Comparison of ENCODE assay signal across 9 cellular contexts in genomic region chr12:47783024-47783755, GRCh38. TPM values are rescaled to one million over a fixed set of nuclear protein-coding genes. Genes with fewer than 3 reads are reported as not detected.
DNase-seq lines count a peak whose midpoint lies in the region; ATAC-seq and TF ChIP-seq lines count a peak whose summit lies in the region.
"Had no signal": no experiment of that assay in that cellular context is flagged by ENCODE, and none has a peak within 500 bp of the region (broad histone marks: within the 10 kb centered on the region; RNA-seq: fewer than 3 reads in every experiment).

No MANE protein-coding gene starts in this region.

- H3K27me3 Mint-ChIP-seq in activated CD4-positive, alpha-beta T cell treated with anti-CD3 and anti-CD28 coated beads, Interleukin-2, amount 10 ng/mL, durations not matched to agents 7 days and 5 days, result no peaks in the 10 kb centered on the region

- no peak overlapping the region for H3K4me3 ChIP-seq in mammary epithelial cell (replicated peaks in 1 of 3; ENCODE audit: insufficient read depth in 1 of 3, low read depth in 2 of 3, low read length in 3 of 3)
- H3K4me3 ChIP-seq: smooth muscle cell had no signal

- no peaks in the 10 kb centered on the region for H3K9me3 ChIP-seq in mammary epithelial cell (replicated peaks; ENCODE audit: insufficient read depth, low read length)

- H3K79me2 ChIP-seq in mammary epithelial cell (ENCODE audit: insufficient read depth, low read length), result no peaks in the 10 kb centered on the region

- WGBS in mammary epithelial cell (ENCODE audit: low coverage, missing lambda C conversion rate), result 73% methylated on average over 8 of the region's 17 CpGs

- in situ Hi-C loops in mammary epithelial cell (cut with MboI; ENCODE audit: low sequenced_read_pairs in 2 of 2), result no loop called here

- no peaks in the 10 kb centered on the region for H4K20me1 ChIP-seq in mammary epithelial cell (ENCODE audit: insufficient read depth, low read length)

- TSS peak; percentile 48 for BruUV-seq in mammary epithelial cell (replicated peaks; lab: Mats Ljungman, UMichigan)

- H3K4me3 Mint-ChIP-seq in activated CD4-positive, alpha-beta T cell treated with anti-CD3 and anti-CD28 coated beads, Interleukin-2, amount 10 ng/mL, durations not matched to agents 7 days and 5 days, result no peak overlapping the region
- H3K4me3 Mint-ChIP-seq in stimulated activated effector memory CD8-positive, alpha-beta T cell treated with anti-CD3 and anti-CD28 coated beads, Interleukin-12 subunit alpha, Interleukin-12 subunit beta, amount 100 ng/mL, for 72 hours, result no peak overlapping the region

- POLR2A ChIA-PET in activated CD4-positive, alpha-beta T cell treated with anti-CD3 and anti-CD28 coated beads, Interleukin-2, amount 10 ng/mL, durations not matched to agents 7 days and 5 days (lab: Charles Lee), result no interaction called here

- H3K27me3 ChIP-seq in mammary epithelial cell (ENCODE audit: insufficient read depth, low read length), result no peaks in the 10 kb centered on the region

- H3K9ac ChIP-seq in mammary epithelial cell (ENCODE audit: insufficient read depth, low read length), result no peak overlapping the region

- intact Hi-C loops in mammary epithelial cell (cut with micrococcal nuclease), result loop anchor here (5.0 kb wide), 1 partner anchor 34 kb away; the partner anchor contains the start of gene HDAC7

- no peak for ATAC-seq in stimulated activated effector memory CD8-positive, alpha-beta T cell treated with anti-CD3 and anti-CD28 coated beads, Interleukin-12 subunit alpha, Interleukin-12 subunit beta, amount 100 ng/mL, for 72 hours

- DNase-seq in activated CD4-positive, alpha-beta T cell treated with anti-CD3 and anti-CD28 coated beads, Interleukin-2, amount 10 ng/mL, durations not matched to agents 7 days and 5 days, result no peak
- no peak for DNase-seq in activated CD4-positive, alpha-beta T cell treated with anti-CD3 and anti-CD28 coated beads for 4 hours
- DNase-seq in mammary epithelial cell, result no peak
- no peak for DNase-seq in stimulated activated effector memory CD8-positive, alpha-beta T cell treated with anti-CD3 and anti-CD28 coated beads, Interleukin-12 subunit alpha, Interleukin-12 subunit beta, amount 100 ng/mL, for 72 hours (ENCODE audit: low spot score in 2 of 2)
- no peak for DNase-seq in nucleus accumbens (lab: John Stamatoyannopoulos, UW)
- no peak for DNase-seq in NCI-H748 treated with DMSO at 0.1 percent for 48 hours (lab: John Stamatoyannopoulos, UW)
- DNase-seq: activated gamma-delta T cell, NCI-H187 had no signal

- H3K4me1 ChIP-seq in mammary epithelial cell (ENCODE audit: insufficient read depth, low read length), result peaks cover 32% of the 10 kb centered on the region

- CTCF ChIA-PET in activated CD4-positive, alpha-beta T cell treated with anti-CD3 and anti-CD28 coated beads, Interleukin-2, amount 10 ng/mL, durations not matched to agents 7 days and 5 days (lab: Charles Lee), result interaction anchor here (1.7 to 7.9 kb wide), 3 partner anchors 15 to 49 kb away, joined by 5 to 72 read pairs (median 5); no protein-coding TSS in a partner anchor
- CTCF ChIA-PET in mammary epithelial cell (lab: Charles Lee; ENCODE audit: low non-redundant PET), result no interaction called here

- H3K27ac Mint-ChIP-seq in activated CD4-positive, alpha-beta T cell treated with anti-CD3 and anti-CD28 coated beads, Interleukin-2, amount 10 ng/mL, durations not matched to agents 7 days and 5 days, result peak overlapping the region; percentile 42
- H3K27ac Mint-ChIP-seq in stimulated activated effector memory CD8-positive, alpha-beta T cell treated with anti-CD3 and anti-CD28 coated beads, Interleukin-12 subunit alpha, Interleukin-12 subunit beta, amount 100 ng/mL, for 72 hours, result peak overlapping the region; percentile 92

- H3K4me1 Mint-ChIP-seq in activated CD4-positive, alpha-beta T cell treated with anti-CD3 and anti-CD28 coated beads, Interleukin-2, amount 10 ng/mL, durations not matched to agents 7 days and 5 days, result peaks cover 9% of the 10 kb centered on the region
- H3K4me1 Mint-ChIP-seq in stimulated activated effector memory CD8-positive, alpha-beta T cell treated with anti-CD3 and anti-CD28 coated beads, Interleukin-12 subunit alpha, Interleukin-12 subunit beta, amount 100 ng/mL, for 72 hours, result peaks cover 77% of the 10 kb centered on the region

- H3K36me3 ChIP-seq in mammary epithelial cell (ENCODE audit: insufficient read depth, low read length), result peaks cover 12% of the 10 kb centered on the region

- no peak overlapping the region for H2AFZ ChIP-seq in mammary epithelial cell (ENCODE audit: low read depth, low read length)

- TF ChIP-seq CTCF in mammary epithelial cell (conservative IDR thresholded peaks at IDR 0.05 in 1 of 2, IDR thresholded peaks at IDR 0.05 in 1 of 2; ENCODE audit: extremely low read depth in 1 of 2, insufficient read depth in 1 of 2, low read depth in 1 of 2, low read length in 2 of 2), result no peak

- H3K36me3 Mint-ChIP-seq in activated CD4-positive, alpha-beta T cell treated with anti-CD3 and anti-CD28 coated beads, Interleukin-2, amount 10 ng/mL, durations not matched to agents 7 days and 5 days (ENCODE audit: low read depth), result peaks cover 35% of the 10 kb centered on the region
- peaks cover 100% of the 10 kb centered on the region for H3K36me3 Mint-ChIP-seq in stimulated activated effector memory CD8-positive, alpha-beta T cell treated with anti-CD3 and anti-CD28 coated beads, Interleukin-12 subunit alpha, Interleukin-12 subunit beta, amount 100 ng/mL, for 72 hours

- H3K4me2 ChIP-seq in mammary epithelial cell (ENCODE audit: insufficient read depth, low read depth, low read length), result no peak overlapping the region
- H3K4me2 ChIP-seq: smooth muscle cell had no signal

- H3K9me3 Mint-ChIP-seq in activated CD4-positive, alpha-beta T cell treated with anti-CD3 and anti-CD28 coated beads, Interleukin-2, amount 10 ng/mL, durations not matched to agents 7 days and 5 days, result no peaks in the 10 kb centered on the region
- no peaks in the 10 kb centered on the region for H3K9me3 Mint-ChIP-seq in stimulated activated effector memory CD8-positive, alpha-beta T cell treated with anti-CD3 and anti-CD28 coated beads, Interleukin-12 subunit alpha, Interleukin-12 subunit beta, amount 100 ng/mL, for 72 hours

- no peak overlapping the region for H3K27ac ChIP-seq in mammary epithelial cell (ENCODE audit: insufficient read depth, low read depth, low read length)

- dilution Hi-C loops in mammary epithelial cell (cut with HindIII; ENCODE audit: low sequenced_read_pairs), result loop anchor here (5.0 kb wide), 2 partner anchors 34 to 64 kb away; partner anchors contain the start of gene HDAC7

RNA-seq across cellular contexts. Expression of gene SLC48A1, which starts 10.2 kb away (rescaled TPM):
- 1 to 10 TPM; 7.9 to 9.1 TPM for total RNA-seq in activated CD4-positive, alpha-beta T cell treated with anti-CD3 and anti-CD28 coated beads, Interleukin-2, amount 10 ng/mL, durations not matched to agents 7 days and 5 days
- total RNA-seq in mammary epithelial cell, result 10 to 100 TPM; 22.0 to 29.3 TPM
- 11.8 TPM for polyA plus RNA-seq in mammary epithelial cell
- polyA minus RNA-seq in mammary epithelial cell, result 22.0 TPM

RNA-seq across cellular contexts. Expression of gene RAPGEF3, which starts 24.5 kb away (rescaled TPM):
- under 1 TPM in 1 of 2 experiments, not detected in 1; 0.15 TPM for total RNA-seq in activated CD4-positive, alpha-beta T cell treated with anti-CD3 and anti-CD28 coated beads, Interleukin-2, amount 10 ng/mL, durations not matched to agents 7 days and 5 days
- total RNA-seq in mammary epithelial cell, result 10 to 100 TPM in 1 of 2 donors, 1 to 10 TPM in 1; 9.7 to 41.0 TPM
- 6.2 TPM for polyA plus RNA-seq in mammary epithelial cell
- polyA minus RNA-seq in mammary epithelial cell, result 10.0 TPM

RNA-seq across cellular contexts. Expression of gene HDAC7, which starts 36.5 kb away (rescaled TPM):
- 100 to 1,000 TPM; 218 to 232 TPM for total RNA-seq in activated CD4-positive, alpha-beta T cell treated with anti-CD3 and anti-CD28 coated beads, Interleukin-2, amount 10 ng/mL, durations not matched to agents 7 days and 5 days
- total RNA-seq in mammary epithelial cell, result 10 to 100 TPM; 17.7 to 72.1 TPM
- 30.5 TPM for polyA plus RNA-seq in mammary epithelial cell
- 96.1 TPM for polyA minus RNA-seq in mammary epithelial cell

RNA-seq across cellular contexts. Expression of gene ENDOU, which starts 57.9 kb away (rescaled TPM):
- total RNA-seq in activated CD4-positive, alpha-beta T cell treated with anti-CD3 and anti-CD28 coated beads, Interleukin-2, amount 10 ng/mL, durations not matched to agents 7 days and 5 days, result not detected
- total RNA-seq in mammary epithelial cell, result not detected
- polyA plus RNA-seq in mammary epithelial cell, result not detected
- polyA minus RNA-seq in mammary epithelial cell, result not detected

Comparison
In these comparisons a context has a peak if more than half of its experiments do, and no peak if none do; other contexts are left out.
1. RNA of gene RAPGEF3, which starts 24.5 kb away (total RNA-seq): 9.7 to 41.0 TPM in mammary epithelial cell; 0.15 TPM in activated CD4-positive, alpha-beta T cell treated with anti-CD3 and anti-CD28 coated beads, Interleukin-2, amount 10 ng/mL, durations not matched to agents 7 days and 5 days; every median in the first group is over 4 times any median in the second.